Comparison of ENCODE assay signal across 28 cellular contexts in genomic region chr11:46907606-46908005, GRCh38. TPM values are rescaled to one million over a fixed set of nuclear protein-coding genes. Genes with fewer than 3 reads are reported as not detected.
"Had no signal": no experiment of that assay in that cellular context is flagged by ENCODE, and none has a peak within 500 bp of the region (broad histone marks: within the 10 kb centered on the region; RNA-seq: fewer than 3 reads in every experiment).

No MANE protein-coding gene starts in this region.

- H3K27ac ChIP-seq: ascending aorta, colonic mucosa, gastroesophageal sphincter, hepatocyte, skin epidermis, thyroid gland, upper lobe of left lung, vagina had no signal

- H3K9me3 Mint-ChIP-seq: activated naive CD4-positive, alpha-beta T cell treated with anti-CD3 and anti-CD28 coated beads, Interleukin-2, amount 10 ng/mL, durations not matched to agents 7 days and 5 days; activated naive CD8-positive, alpha-beta T cell treated with anti-CD3 and anti-CD28 coated beads, Interleukin-2, amount 10 ng/mL, durations not matched to agents 7 days and 5 days; activated T-helper 1 cell treated with anti-CD3 and anti-CD28 coated beads, Interleukin-12 subunit alpha, Interleukin-12 subunit beta, Interleukin-2, Interleukin-4 antibody, amounts not matched to agents 30 ng/mL and 10 ng/mL and 1 ng/mL, durations not matched to agents 14 hours and 24 hours and 36 hours; central memory CD8-positive, alpha-beta T cell; effector memory CD8-positive, alpha-beta T cell; mesothelial cell of epicardium; stimulated activated effector memory CD8-positive, alpha-beta T cell treated with anti-CD3 and anti-CD28 coated beads, Interleukin-12 subunit alpha, Interleukin-12 subunit beta, amount 100 ng/mL, for 72 hours; stimulated activated naive CD8-positive, alpha-beta T cell treated with anti-CD3 and anti-CD28 coated beads, Interleukin-15, Interleukin-2, amounts not matched to agents 100 ng/mL and 50 ng/mL, for 24 hours; T-helper 2 cell treated with Interferon-gamma antibody and Interleukin-4, amounts not matched to agents 5 μg/mL and 100 μg/mL, for 36 hours had no signal

- H3K36me3 Mint-ChIP-seq: activated naive CD4-positive, alpha-beta T cell treated with anti-CD3 and anti-CD28 coated beads, Interleukin-2, amount 10 ng/mL, durations not matched to agents 7 days and 5 days; activated naive CD8-positive, alpha-beta T cell treated with anti-CD3 and anti-CD28 coated beads, Interleukin-2, amount 10 ng/mL, durations not matched to agents 7 days and 5 days; mesothelial cell of epicardium; naive thymus-derived CD4-positive, alpha-beta T cell; stimulated activated effector memory CD8-positive, alpha-beta T cell treated with anti-CD3 and anti-CD28 coated beads, Interleukin-12 subunit alpha, Interleukin-12 subunit beta, amount 100 ng/mL, for 72 hours had no signal

- H3K4me3 Mint-ChIP-seq: activated naive CD4-positive, alpha-beta T cell treated with anti-CD3 and anti-CD28 coated beads, Interleukin-2, amount 10 ng/mL, durations not matched to agents 7 days and 5 days; activated naive CD8-positive, alpha-beta T cell treated with anti-CD3 and anti-CD28 coated beads, Interleukin-2, amount 10 ng/mL, durations not matched to agents 7 days and 5 days; activated T-helper 1 cell treated with anti-CD3 and anti-CD28 coated beads, Interleukin-12 subunit alpha, Interleukin-12 subunit beta, Interleukin-2, Interleukin-4 antibody, amounts not matched to agents 30 ng/mL and 10 ng/mL and 1 ng/mL, durations not matched to agents 14 hours and 24 hours and 36 hours; central memory CD8-positive, alpha-beta T cell; effector memory CD8-positive, alpha-beta T cell; mesothelial cell of epicardium; naive thymus-derived CD4-positive, alpha-beta T cell; stimulated activated effector memory CD8-positive, alpha-beta T cell treated with anti-CD3 and anti-CD28 coated beads, Interleukin-12 subunit alpha, Interleukin-12 subunit beta, amount 100 ng/mL, for 72 hours; stimulated activated naive CD8-positive, alpha-beta T cell treated with anti-CD3 and anti-CD28 coated beads, Interleukin-15, Interleukin-2, amounts not matched to agents 100 ng/mL and 50 ng/mL, for 24 hours; T-helper 2 cell treated with Interferon-gamma antibody and Interleukin-4, amounts not matched to agents 5 μg/mL and 100 μg/mL, for 36 hours had no signal

- ATAC-seq: effector memory CD8-positive, alpha-beta T cell; gastroesophageal sphincter; left cardiac atrium; naive thymus-derived CD4-positive, alpha-beta T cell; sciatic nerve; stimulated activated effector memory CD8-positive, alpha-beta T cell treated with anti-CD3 and anti-CD28 coated beads, Interleukin-12 subunit alpha, Interleukin-12 subunit beta, amount 100 ng/mL, for 72 hours had no signal

- DNase-seq: activated CD4-positive, alpha-beta T cell treated with anti-CD3 and anti-CD28 coated beads for 4 hours; activated CD4-positive, alpha-beta T cell treated with anti-CD3 and anti-CD28 coated beads, Interleukin-2, amount 50 U/mL, for 4 hours; activated gamma-delta T cell; activated naive CD4-positive, alpha-beta T cell treated with anti-CD3 and anti-CD28 coated beads, Interleukin-2, amount 10 ng/mL, durations not matched to agents 7 days and 5 days; activated naive CD8-positive, alpha-beta T cell treated with anti-CD3 and anti-CD28 coated beads, Interleukin-2, amount 10 ng/mL, durations not matched to agents 7 days and 5 days; colonic mucosa; effector memory CD8-positive, alpha-beta T cell; left cardiac atrium; mammary epithelial cell; naive thymus-derived CD4-positive, alpha-beta T cell; stimulated activated CD4-positive, alpha-beta T cell treated with anti-CD3 and anti-CD28 coated beads, Interleukin-4, amount 100 ng/mL, for 24 hours; T-helper 1 cell; thyroid gland; upper lobe of left lung had no signal

- H3K9me3 ChIP-seq: ascending aorta, colonic mucosa, gastroesophageal sphincter, thyroid gland, upper lobe of left lung, vagina had no signal

- H3K27me3 ChIP-seq: ascending aorta, colonic mucosa, hepatocyte, thyroid gland, upper lobe of left lung, vagina had no signal

- FAIRE-seq: keratinocyte had no signal

- H3K27ac Mint-ChIP-seq: activated naive CD4-positive, alpha-beta T cell treated with anti-CD3 and anti-CD28 coated beads, Interleukin-2, amount 10 ng/mL, durations not matched to agents 7 days and 5 days; activated naive CD8-positive, alpha-beta T cell treated with anti-CD3 and anti-CD28 coated beads, Interleukin-2, amount 10 ng/mL, durations not matched to agents 7 days and 5 days; activated T-helper 1 cell treated with anti-CD3 and anti-CD28 coated beads, Interleukin-12 subunit alpha, Interleukin-12 subunit beta, Interleukin-2, Interleukin-4 antibody, amounts not matched to agents 30 ng/mL and 10 ng/mL and 1 ng/mL, durations not matched to agents 14 hours and 24 hours and 36 hours; effector memory CD8-positive, alpha-beta T cell; naive thymus-derived CD4-positive, alpha-beta T cell; progenitor cell of endocrine pancreas; stimulated activated effector memory CD8-positive, alpha-beta T cell treated with anti-CD3 and anti-CD28 coated beads, Interleukin-12 subunit alpha, Interleukin-12 subunit beta, amount 100 ng/mL, for 72 hours; stimulated activated naive CD8-positive, alpha-beta T cell treated with anti-CD3 and anti-CD28 coated beads, Interleukin-15, Interleukin-2, amounts not matched to agents 100 ng/mL and 50 ng/mL, for 24 hours; T-helper 2 cell treated with Interferon-gamma antibody and Interleukin-4, amounts not matched to agents 5 μg/mL and 100 μg/mL, for 36 hours had no signal

- H3K4me1 ChIP-seq: ascending aorta, colonic mucosa, vagina had no signal

- H3K36me3 ChIP-seq: ascending aorta, colonic mucosa, gastroesophageal sphincter, thyroid gland, upper lobe of left lung, vagina had no signal

- H3K4me3 ChIP-seq: ascending aorta, colonic mucosa, gastroesophageal sphincter, hepatocyte, skin epidermis, thyroid gland, upper lobe of left lung, vagina had no signal

- H3K4me1 Mint-ChIP-seq: activated naive CD8-positive, alpha-beta T cell treated with anti-CD3 and anti-CD28 coated beads, Interleukin-2, amount 10 ng/mL, durations not matched to agents 7 days and 5 days; central memory CD8-positive, alpha-beta T cell; stimulated activated effector memory CD8-positive, alpha-beta T cell treated with anti-CD3 and anti-CD28 coated beads, Interleukin-12 subunit alpha, Interleukin-12 subunit beta, amount 100 ng/mL, for 72 hours had no signal

RNA-seq across cellular contexts. Expression of gene LRP4, which starts 10.7 kb away (rescaled TPM):
- total RNA-seq: naive thymus-derived CD4-positive, alpha-beta T cell had no signal
- polyA plus RNA-seq: naive thymus-derived CD4-positive, alpha-beta T cell had no signal
